In the genomic region with DNA sequence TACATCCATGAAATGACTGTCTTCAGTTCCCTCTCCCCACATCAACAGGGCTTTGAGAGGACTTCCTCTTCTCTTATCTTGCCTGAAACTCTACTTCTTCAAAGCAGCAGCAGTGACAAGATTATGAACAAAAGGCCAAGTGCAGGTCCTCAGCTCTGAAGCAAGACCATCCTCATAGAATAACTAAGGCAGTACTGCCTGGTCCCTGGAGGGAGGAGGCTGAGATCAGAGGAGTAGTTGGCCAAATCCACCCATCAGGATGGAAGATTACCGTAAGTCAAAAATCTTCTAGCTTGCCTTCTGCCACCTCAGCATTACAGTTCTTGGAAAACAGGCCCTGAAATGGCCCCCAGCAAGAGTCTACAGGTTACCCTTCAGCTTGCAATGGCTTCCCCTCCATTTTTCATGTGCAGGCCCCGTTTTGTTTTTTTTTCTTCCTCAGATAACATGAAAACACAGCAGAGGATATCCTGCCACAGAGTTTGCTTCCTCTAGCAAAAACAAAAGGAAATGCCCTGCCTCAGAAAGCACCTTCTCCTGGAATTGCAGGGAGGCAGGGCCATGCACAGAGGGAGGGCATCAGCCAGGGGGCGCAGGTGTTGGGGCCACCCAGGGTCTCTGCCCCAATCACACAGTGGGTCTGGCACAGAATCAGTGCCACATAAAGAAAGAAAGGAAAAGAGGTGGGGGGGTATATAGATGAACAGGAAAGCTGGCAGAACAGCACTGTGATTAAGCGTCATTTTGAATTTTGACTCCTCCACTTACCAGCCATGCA, we compare ENCODE assay signal across 8 cellular contexts. TPM values are rescaled to one million over a fixed set of nuclear protein-coding genes. Genes with fewer than 3 reads are reported as not detected.
DNase-seq lines count a peak whose midpoint lies in the region; ATAC-seq and TF ChIP-seq lines count a peak whose summit lies in the region.

No MANE protein-coding gene starts in this region.

- H3K27ac ChIP-seq in CD8-positive, alpha-beta T cell (ENCODE audit: low read depth, low read length) = peak overlapping the region; percentile 32

- H3K9me3 Mint-ChIP-seq in CD8-positive, alpha-beta T cell = no peaks in the 10 kb centered on the region
- no peaks in the 10 kb centered on the region for H3K9me3 Mint-ChIP-seq in activated naive CD4-positive, alpha-beta T cell treated with anti-CD3 and anti-CD28 coated beads for 36 hours
- H3K9me3 Mint-ChIP-seq in memory B cell = no peaks in the 10 kb centered on the region

- peaks cover 55% of the 10 kb centered on the region for H3K4me1 Mint-ChIP-seq in CD8-positive, alpha-beta T cell (ENCODE audit: low read depth)
- H3K4me1 Mint-ChIP-seq in activated naive CD4-positive, alpha-beta T cell treated with anti-CD3 and anti-CD28 coated beads for 36 hours (ENCODE audit: low read depth) = peaks cover 48% of the 10 kb centered on the region
- H3K4me1 Mint-ChIP-seq in memory B cell = peaks cover 10% of the 10 kb centered on the region

- H3K27me3 Mint-ChIP-seq in CD8-positive, alpha-beta T cell (ENCODE audit: low read depth) = no peaks in the 10 kb centered on the region
- no peaks in the 10 kb centered on the region for H3K27me3 Mint-ChIP-seq in activated naive CD4-positive, alpha-beta T cell treated with anti-CD3 and anti-CD28 coated beads for 36 hours (ENCODE audit: low read depth)
- H3K27me3 Mint-ChIP-seq in memory B cell = no peaks in the 10 kb centered on the region

- CTCF ChIA-PET in CD8-positive, alpha-beta T cell (lab: Charles Lee) = interaction anchor here (0.6 to 9.4 kb wide), 15 partner anchors 10 to 100 kb away, joined by 3 to 83 read pairs (median 6); partner anchors contain the start of gene KLHL3
- CTCF ChIA-PET in activated naive CD4-positive, alpha-beta T cell treated with anti-CD3 and anti-CD28 coated beads for 36 hours (lab: Charles Lee) = interaction anchor here (0.6 to 4.7 kb wide), 10 partner anchors 29 to 163 kb away, joined by 3 to 28 read pairs (median 7); partner anchors contain the start of gene KLHL3

- peak in 6 of 7 experiments; percentile 13 to 72 (median 18) for DNase-seq in CD8-positive, alpha-beta T cell
- DNase-seq in NOMO-1 (lab: John Stamatoyannopoulos, UW; ENCODE audit: unreplicated experiment in 2 of 2) (peak; percentile 24 to 76), memory B cell (ENCODE audit: low spot score in 2 of 2) (no peak), ureter (ENCODE audit: low spot score) (no peak), GM13977 (ENCODE audit: low spot score) (no peak), NCI-H226 (no peak), 8988T (no peak)
- peak; percentile 32 for DNase-seq in activated naive CD4-positive, alpha-beta T cell treated with anti-CD3 and anti-CD28 coated beads for 36 hours

- H3K4me3 ChIP-seq in CD8-positive, alpha-beta T cell (ENCODE audit: low read depth, low read length) = no peak overlapping the region

- H3K27me3 ChIP-seq in CD8-positive, alpha-beta T cell (ENCODE audit: insufficient read depth, low read length) = no peaks in the 10 kb centered on the region

- POLR2A ChIA-PET in CD8-positive, alpha-beta T cell (lab: Charles Lee) = interaction anchor here (0.7 to 3.3 kb wide), 7 partner anchors 10 to 58 kb away, joined by 3 to 22 read pairs (median 12); partner anchors contain the start of genes HNRNPA0 and KLHL3

- in situ Hi-C loops in GM13977 (cut with MboI; ENCODE audit: low pct_unique_long_range_greater_than_20kb, low sequenced_read_pairs, unreplicated experiment) = no loop called here

- H3K4me3 Mint-ChIP-seq in CD8-positive, alpha-beta T cell = peak overlapping the region; percentile 68
- H3K4me3 Mint-ChIP-seq in activated naive CD4-positive, alpha-beta T cell treated with anti-CD3 and anti-CD28 coated beads for 36 hours = peak overlapping the region; percentile 38
- no peak overlapping the region for H3K4me3 Mint-ChIP-seq in memory B cell

- peak overlapping the region; percentile 95 for H3K27ac Mint-ChIP-seq in CD8-positive, alpha-beta T cell
- peak overlapping the region; percentile 73 for H3K27ac Mint-ChIP-seq in activated naive CD4-positive, alpha-beta T cell treated with anti-CD3 and anti-CD28 coated beads for 36 hours
- no peak overlapping the region for H3K27ac Mint-ChIP-seq in memory B cell

- no peaks in the 10 kb centered on the region for H3K9me3 ChIP-seq in CD8-positive, alpha-beta T cell (ENCODE audit: low read length)

- peaks cover 41% of the 10 kb centered on the region for H3K4me1 ChIP-seq in CD8-positive, alpha-beta T cell (ENCODE audit: insufficient read depth, low read length)

- H3K36me3 ChIP-seq in CD8-positive, alpha-beta T cell (ENCODE audit: insufficient read depth, low read length) = peaks cover 5% of the 10 kb centered on the region

- peak; percentile 23 for TF ChIP-seq CTCF in CD8-positive, alpha-beta T cell (IDR thresholded peaks at IDR 0.05)
- TF ChIP-seq CTCF in GM13977 (IDR thresholded peaks at IDR 0.05; ENCODE audit: extremely low read depth, insufficient read depth, missing control alignments) = no peak

- H3K36me3 Mint-ChIP-seq in CD8-positive, alpha-beta T cell = peaks cover 43% of the 10 kb centered on the region
- peaks cover 3% of the 10 kb centered on the region for H3K36me3 Mint-ChIP-seq in activated naive CD4-positive, alpha-beta T cell treated with anti-CD3 and anti-CD28 coated beads for 36 hours (ENCODE audit: low read depth)
- peaks cover 11% of the 10 kb centered on the region for H3K36me3 Mint-ChIP-seq in memory B cell

- intact Hi-C loops in CD8-positive, alpha-beta T cell (cut with DNase I, micrococcal nuclease) = loop anchor here (1.0 to 5.0 kb wide), 3 partner anchors 35 to 41 kb away; partner anchors contain the start of gene KLHL3 (in 1 of the 2)
- intact Hi-C loops in activated naive CD4-positive, alpha-beta T cell treated with anti-CD3 and anti-CD28 coated beads for 36 hours (cut with micrococcal nuclease) = loop anchor here (1.0 to 2.0 kb wide), 2 partner anchors 35 to 41 kb away; no protein-coding TSS in a partner anchor

- peak; percentile 76 for ATAC-seq in CD8-positive, alpha-beta T cell
- peak; percentile 54 for ATAC-seq in memory B cell (ENCODE audit: low read depth)

RNA-seq across cellular contexts. Expression of gene KLHL3, which starts 40.0 kb away (rescaled TPM):
- total RNA-seq in CD8-positive, alpha-beta T cell = 10 to 100 TPM; 16.9 to 17.4 TPM
- total RNA-seq in activated naive CD4-positive, alpha-beta T cell treated with anti-CD3 and anti-CD28 coated beads for 36 hours = 1 to 10 TPM; 1.7 to 2.0 TPM
- 16.8 TPM for total RNA-seq in ureter

RNA-seq across cellular contexts. Expression of gene HNRNPA0, which starts 58.3 kb away (rescaled TPM):
- 10 to 100 TPM; 53.7 to 57.0 TPM for total RNA-seq in CD8-positive, alpha-beta T cell
- total RNA-seq in activated naive CD4-positive, alpha-beta T cell treated with anti-CD3 and anti-CD28 coated beads for 36 hours = 10 to 100 TPM; 27.2 to 28.6 TPM
- 34.7 TPM for total RNA-seq in ureter

Comparison
In these comparisons a context has a peak if more than half of its experiments do, and no peak if none do; other contexts are left out.
1. DNase-seq: peak in CD8-positive, alpha-beta T cell (6 of 7), NOMO-1 (2 of 2) and activated naive CD4-positive, alpha-beta T cell treated with anti-CD3 and anti-CD28 coated beads for 36 hours (single experiment); none in memory B cell (0 of 2), ureter (single experiment), GM13977 (single experiment), NCI-H226 (single experiment) and 8988T (single experiment).